Comparison of ENCODE assay signal across 20 cellular contexts in genomic region chr12:15997910-15998309, GRCh38.
DNase-seq lines count a peak whose midpoint lies in the region; ATAC-seq, FAIRE-seq and TF ChIP-seq lines count a peak whose summit lies in the region.
"Had no signal": no experiment of that assay in that cellular context is flagged by ENCODE, and none has a peak within 500 bp of the region (broad histone marks: within the 10 kb centered on the region; RNA-seq: fewer than 3 reads in every experiment).

No MANE protein-coding gene starts in this region.

- no peak for DNase-seq in HepG2 (ENCODE audit: low spot score)
- peak; percentile 35 for DNase-seq in iris pigment epithelial cell (ENCODE audit: low read depth)
- no peak for DNase-seq in right lobe of liver
- no peak for DNase-seq in NCI-H1417 (lab: John Stamatoyannopoulos, UW)
- no peak for DNase-seq in NCI-H2107 (lab: John Stamatoyannopoulos, UW)
- DNase-seq: AML-193; Caco-2; Calu3; CD4-positive, alpha-beta T cell; CD8-positive, alpha-beta T cell; DMS79 treated with DMSO at 0.1 percent for 48 hours; GF-D8 had no signal

- peaks cover 0 to 21% (median 18%) of the 10 kb centered on the region in 4 donors for H3K4me1 ChIP-seq in liver (ENCODE audit: control insufficient read depth in 4 of 4, insufficient read depth in 4 of 4, low read length in 3 of 4)
- no peaks in the 10 kb centered on the region for H3K4me1 ChIP-seq in HepG2 (ENCODE audit: insufficient read depth, low read length)
- H3K4me1 ChIP-seq in right lobe of liver = peaks cover 0 to 23% (median 0%) of the 10 kb centered on the region in 4 donors
- H3K4me1 ChIP-seq: A549; BLaER1 treated with 17β-estradiol and CSF1 and Interleukin-3, amounts not matched to agents 10 nM and 100 nM; Caco-2 had no signal

- H3K27ac ChIP-seq in liver (ENCODE audit: low read depth in 1 of 2, low read length in 2 of 2) (peak overlapping the region in 1 of 2 donors; percentile 34), HepG2 (ENCODE audit: extremely low read length, insufficient read depth, low read length) (no peak overlapping the region), right lobe of liver (peak overlapping the region in 1 of 3 donors; percentile 0)
- H3K27ac ChIP-seq: 22Rv1; A549; BLaER1 treated with 17β-estradiol and CSF1 and Interleukin-3, amounts not matched to agents 10 nM and 100 nM; C4-2B had no signal

- no peaks in the 10 kb centered on the region for H3K79me2 ChIP-seq in HepG2 (ENCODE audit: insufficient read depth, low read length)

- H3K27me3 ChIP-seq in liver (ENCODE audit: control insufficient read depth in 4 of 4, insufficient read depth in 4 of 4, low read length in 3 of 4) (no peaks in the 10 kb centered on the region), HepG2 (ENCODE audit: control insufficient read depth in 1 of 2, insufficient read depth in 2 of 2, low read length in 2 of 2) (no peaks in the 10 kb centered on the region), right lobe of liver (no peaks in the 10 kb centered on the region)
- H3K27me3 ChIP-seq: BLaER1 treated with 17β-estradiol and CSF1 and Interleukin-3, amounts not matched to agents 10 nM and 100 nM had no signal

- peaks cover 0 to 4% (median 0%) of the 10 kb centered on the region in 4 donors for H3K36me3 ChIP-seq in liver (ENCODE audit: control insufficient read depth in 4 of 4, insufficient read depth in 3 of 4, low read depth in 1 of 4, low read length in 3 of 4)
- no peaks in the 10 kb centered on the region; a peak in 2 of 5 replicates for H3K36me3 ChIP-seq in HepG2 (replicated peaks in 1 of 2; ENCODE audit: control insufficient read depth in 1 of 2, insufficient read depth in 2 of 2, low read length in 2 of 2)
- H3K36me3 ChIP-seq in right lobe of liver = no peaks in the 10 kb centered on the region

- WGBS in liver = 41% methylated on average over 2 of the region's 2 CpGs
- 96% methylated on average over 2 of the region's 2 CpGs for WGBS in HepG2 (ENCODE audit: low lambda C conversion rate)
- WGBS in right lobe of liver (ENCODE audit: insufficient coverage, low coverage, low lambda C conversion rate, missing lambda C conversion rate) = 27% methylated on average over 2 of the region's 2 CpGs

- in situ Hi-C loops in HepG2 (cut with HindIII; ENCODE audit: extremely low pct_ligation_motif_present, low pct_unique_long_range_greater_than_20kb) = no loop called here

- no peak for FAIRE-seq in HepG2 (lab: Jason Lieb, UNC)
- FAIRE-seq: A549, D721Med, G401.6, GM12891 had no signal

- TF ChIP-seq POLR2A in HepG2 (IDR thresholded peaks at IDR 0.05; ENCODE audit: insufficient read depth in 1 of 2, low read depth in 2 of 2, low read length in 2 of 2) (no peak), right lobe of liver (IDR thresholded peaks at IDR 0.05) (no peak)

- H4K20me1 ChIP-seq in HepG2 (ENCODE audit: insufficient read depth, low read length) = no peaks in the 10 kb centered on the region
- H4K20me1 ChIP-seq: BLaER1 treated with 17β-estradiol and CSF1 and Interleukin-3, amounts not matched to agents 10 nM and 100 nM had no signal

- POLR2A ChIA-PET in HepG2 (lab: Yijun Ruan, JAX) = no interaction called here

- no peaks in the 10 kb centered on the region for H3K9me3 ChIP-seq in liver (ENCODE audit: control insufficient read depth in 4 of 4, low read length in 3 of 4)
- H3K9me3 ChIP-seq in HepG2 (ENCODE audit: low read length) = no peaks in the 10 kb centered on the region
- H3K9me3 ChIP-seq in right lobe of liver = no peaks in the 10 kb centered on the region
- H3K9me3 ChIP-seq: A549; BLaER1 treated with 17β-estradiol and CSF1 and Interleukin-3, amounts not matched to agents 10 nM and 100 nM; Caco-2 had no signal

- BruUV-seq in HepG2 (replicated peaks; lab: Mats Ljungman, UMichigan) = no TSS peak

- CTCF ChIA-PET in HepG2 (lab: Yijun Ruan, JAX; ENCODE audit: low intra/inter-chr PET ratio, low total read pairs) = no interaction called here

- TF ChIP-seq RAD21 in liver (IDR thresholded peaks at IDR 0.05) (no peak), HepG2 (CRISPR knock-in tag; IDR thresholded peaks at IDR 0.05) (no peak)

- ATAC-seq in HepG2 (no peak), right lobe of liver (peak; percentile 22 to 66 (median 47))
- ATAC-seq: A549; CD8-positive, alpha-beta T cell had no signal

- TF ChIP-seq EP300 in HepG2 (IDR thresholded peaks at IDR 0.05; ENCODE audit: low read depth in 2 of 2, low read length in 2 of 2) (no peak), HepG2 (CRISPR knock-in tag; IDR thresholded peaks at IDR 0.05; ENCODE audit: borderline replicate concordance) (no peak)

- H3K9ac ChIP-seq in liver (ENCODE audit: low read depth in 1 of 2, low read length in 2 of 2) = no peak overlapping the region
- no peak overlapping the region for H3K9ac ChIP-seq in HepG2 (ENCODE audit: insufficient read depth, low read depth, low read length)
- H3K9ac ChIP-seq: BLaER1 treated with 17β-estradiol and CSF1 and Interleukin-3, amounts not matched to agents 10 nM and 100 nM had no signal

- no peak overlapping the region for H2AFZ ChIP-seq in HepG2 (ENCODE audit: low read length)

- H3K4me2 ChIP-seq in HepG2 (ENCODE audit: low read depth, low read length) = no peak overlapping the region
- H3K4me2 ChIP-seq: A549; BLaER1 treated with 17β-estradiol and CSF1 and Interleukin-3, amounts not matched to agents 10 nM and 100 nM had no signal

- H3K4me3 ChIP-seq in liver (ENCODE audit: low read depth in 1 of 3, low read length in 3 of 3) (no peak overlapping the region), HepG2 (replicated peaks in 1 of 3; ENCODE audit: insufficient read depth in 1 of 3, low read depth in 2 of 3, low read length in 3 of 3) (no peak overlapping the region), right lobe of liver (no peak overlapping the region)
- H3K4me3 ChIP-seq: A549; BLaER1 treated with 17β-estradiol and CSF1 and Interleukin-3, amounts not matched to agents 10 nM and 100 nM had no signal

- TF ChIP-seq CTCF in liver (IDR thresholded peaks at IDR 0.05; ENCODE audit: low read depth, low read length, missing input control) = no peak
- TF ChIP-seq CTCF in HepG2 (CRISPR knock-in tag; IDR thresholded peaks at IDR 0.05) = no peak
- no peak for TF ChIP-seq CTCF in right lobe of liver (IDR thresholded peaks at IDR 0.05)

- intact Hi-C loops in HepG2 (cut with micrococcal nuclease; ENCODE audit: unreplicated experiment) (no loop called here), right lobe of liver (cut with DNase I) (no loop called here)

TF ChIP-seq in liver, 16 proteins besides CTCF, POLR2A, EP300 and RAD21:
- peak; percentile 18 to 21 for TF ChIP-seq HNF4A (conservative IDR thresholded peaks at IDR 0.05)
- peak in 1 of 2 donors; percentile 7 for TF ChIP-seq RXRA (IDR thresholded peaks at IDR 0.05)
- TF ChIP-seq EGR1 (IDR thresholded peaks at IDR 0.05; ENCODE audit: low read depth in 2 of 2) = no peak

TF ChIP-seq in HepG2, 621 proteins besides CTCF, POLR2A, EP300 and RAD21:
- TF ChIP-seq IKZF1 (IDR thresholded peaks at IDR 0.05) (no peak), ZNF530 (CRISPR knock-in tag; IDR thresholded peaks at IDR 0.05; ENCODE audit: low read depth) (no peak), ZNF180 (CRISPR knock-in tag; IDR thresholded peaks at IDR 0.05; ENCODE audit: borderline replicate concordance, low read depth) (no peak), ZNF674 (CRISPR knock-in tag; IDR thresholded peaks at IDR 0.05; ENCODE audit: low read depth) (no peak), DBP (CRISPR knock-in tag; IDR thresholded peaks at IDR 0.05; ENCODE audit: not compliant biosample characterization) (no peak), ZNF383 (CRISPR knock-in tag; IDR thresholded peaks at IDR 0.05; ENCODE audit: borderline replicate concordance) (no peak)
TF ChIP-seq in HepG2: peak in this region for 0.
